In genomic region chr7:127941471-127941870, GRCh38 we compare ENCODE assay signal across 35 cellular contexts.
"Had no signal": no experiment of that assay in that cellular context is flagged by ENCODE, and none has a peak within 500 bp of the region (broad histone marks: within the 10 kb centered on the region; RNA-seq: fewer than 3 reads in every experiment).

No MANE protein-coding gene starts in this region.

- H3K4me3 ChIP-seq: adrenal gland, body of pancreas, breast epithelium, cardiac muscle cell, coronary artery, esophagus muscularis mucosa, gastroesophageal sphincter, heart right ventricle had no signal

- H3K27me3 Mint-ChIP-seq: activated B cell treated with CpG ODN at 0.5 μM for 24 hours; activated CD8-positive, alpha-beta T cell treated with anti-CD3 and anti-CD28 coated beads for 36 hours; activated naive CD4-positive, alpha-beta T cell treated with anti-CD3 and anti-CD28 coated beads, Interleukin-2, amount 50 U/mL, for 24 hours; activated naive CD8-positive, alpha-beta T cell treated with anti-CD3 and anti-CD28 coated beads for 36 hours; activated naive CD8-positive, alpha-beta T cell treated with anti-CD3 and anti-CD28 coated beads, Interleukin-2, amount 50 U/mL, for 24 hours; activated T-helper 17 cell treated with anti-CD3 and anti-CD28 coated beads, Interleukin-2, amount 50 U/mL, for 72 hours; dendritic cell treated with granulocyte-macrophage colony-stimulating factor and Interleukin-4, amounts not matched to agents 40 ng/mL and 50 ng/mL, for 4 days; effector memory CD8-positive, alpha-beta T cell; T-helper 17 cell had no signal

- H3K36me3 ChIP-seq: adrenal gland, breast epithelium, cardiac muscle cell, gastroesophageal sphincter, WERI-Rb-1 had no signal

- H3K9me3 ChIP-seq: adrenal gland, body of pancreas, breast epithelium, esophagus muscularis mucosa, gastroesophageal sphincter, heart right ventricle had no signal

- DNase-seq: activated B cell treated with CpG ODN at 0.5 μM for 24 hours; activated CD4-positive, alpha-beta T cell treated with anti-CD3 and anti-CD28 coated beads for 48 hours; activated CD4-positive, alpha-beta T cell treated with anti-CD3 and anti-CD28 coated beads, Interleukin-2, amount 50 U/mL, for 1 hour; activated CD4-positive, alpha-beta T cell treated with anti-CD3 and anti-CD28 coated beads, Interleukin-2, amount 50 U/mL, for 48 hours; activated CD8-positive, alpha-beta memory T cell treated with anti-CD3 and anti-CD28 coated beads for 24 hours; activated CD8-positive, alpha-beta T cell treated with anti-CD3 and anti-CD28 coated beads for 36 hours; activated effector memory CD4-positive, alpha-beta T cell treated with Interleukin-2 at 50 U/mL for 16 hours; activated gamma-delta T cell treated with Interleukin-2 at 50 U/mL for 16 hours; activated naive CD4-positive, alpha-beta T cell treated with anti-CD3 and anti-CD28 coated beads for 36 hours; activated naive CD8-positive, alpha-beta T cell treated with anti-CD3 and anti-CD28 coated beads for 36 hours; activated naive CD8-positive, alpha-beta T cell treated with anti-CD3 and anti-CD28 coated beads, Interleukin-2, amount 50 U/mL, for 24 hours; activated T-cell treated with anti-CD3 and anti-CD28 coated beads, Interleukin-2, amount 50 U/mL, for 4 hours; adrenal gland; aorta; central memory CD4-positive, alpha-beta T cell; effector CD4-positive, alpha-beta T cell; effector memory CD8-positive, alpha-beta T cell; erythroblast; foreskin melanocyte; T-helper 1 cell; T-helper 17 cell; T1000; WERI-Rb-1 had no signal

- H3K4me3 Mint-ChIP-seq: activated B cell treated with CpG ODN at 0.5 μM for 24 hours; activated CD8-positive, alpha-beta T cell treated with anti-CD3 and anti-CD28 coated beads for 36 hours; activated naive CD4-positive, alpha-beta T cell treated with anti-CD3 and anti-CD28 coated beads for 36 hours; activated naive CD4-positive, alpha-beta T cell treated with anti-CD3 and anti-CD28 coated beads, Interleukin-2, amount 50 U/mL, for 24 hours; activated naive CD8-positive, alpha-beta T cell treated with anti-CD3 and anti-CD28 coated beads for 36 hours; activated naive CD8-positive, alpha-beta T cell treated with anti-CD3 and anti-CD28 coated beads, Interleukin-2, amount 50 U/mL, for 24 hours; activated T-cell treated with anti-CD3 and anti-CD28 coated beads, Interleukin-2, amount 50 U/mL, for 4 hours; activated T-helper 17 cell treated with anti-CD3 and anti-CD28 coated beads, Interleukin-2, amount 50 U/mL, for 72 hours; dendritic cell treated with granulocyte-macrophage colony-stimulating factor and Interleukin-4, amounts not matched to agents 40 ng/mL and 50 ng/mL, for 4 days; effector memory CD8-positive, alpha-beta T cell; T-helper 17 cell; T-helper 2 cell treated with Interferon-gamma antibody and Interleukin-4, amounts not matched to agents 5 μg/mL and 100 μg/mL, for 36 hours had no signal

- H3K27ac ChIP-seq: adrenal gland, body of pancreas, breast epithelium, cardiac muscle cell, coronary artery, esophagus muscularis mucosa, gastroesophageal sphincter, heart right ventricle, WERI-Rb-1 had no signal

- H3K4me1 ChIP-seq: body of pancreas, breast epithelium, esophagus muscularis mucosa, gastroesophageal sphincter had no signal

- H3K9me3 Mint-ChIP-seq: activated B cell treated with CpG ODN at 0.5 μM for 24 hours; activated CD8-positive, alpha-beta T cell treated with anti-CD3 and anti-CD28 coated beads for 36 hours; activated naive CD4-positive, alpha-beta T cell treated with anti-CD3 and anti-CD28 coated beads for 36 hours; activated naive CD4-positive, alpha-beta T cell treated with anti-CD3 and anti-CD28 coated beads, Interleukin-2, amount 50 U/mL, for 24 hours; activated naive CD8-positive, alpha-beta T cell treated with anti-CD3 and anti-CD28 coated beads for 36 hours; activated naive CD8-positive, alpha-beta T cell treated with anti-CD3 and anti-CD28 coated beads, Interleukin-2, amount 50 U/mL, for 24 hours; activated T-cell treated with anti-CD3 and anti-CD28 coated beads, Interleukin-2, amount 50 U/mL, for 4 hours; activated T-helper 17 cell treated with anti-CD3 and anti-CD28 coated beads, Interleukin-2, amount 50 U/mL, for 72 hours; dendritic cell treated with granulocyte-macrophage colony-stimulating factor and Interleukin-4, amounts not matched to agents 40 ng/mL and 50 ng/mL, for 4 days; effector memory CD8-positive, alpha-beta T cell; T-helper 2 cell treated with Interferon-gamma antibody and Interleukin-4, amounts not matched to agents 5 μg/mL and 100 μg/mL, for 36 hours had no signal

- H3K27me3 ChIP-seq: adrenal gland, body of pancreas, breast epithelium, cardiac muscle cell, esophagus muscularis mucosa, gastroesophageal sphincter, heart right ventricle had no signal

- ATAC-seq: activated CD4-positive, CD25-positive, alpha-beta regulatory T cell treated with anti-CD3 and anti-CD28 coated beads, Interleukin-2, amount 50 U/mL, for 24 hours; activated CD8-positive, alpha-beta T cell treated with anti-CD3 and anti-CD28 coated beads for 36 hours; activated naive CD8-positive, alpha-beta T cell treated with anti-CD3 and anti-CD28 coated beads, Interleukin-2, amount 50 U/mL, for 24 hours; activated T-cell treated with anti-CD3 and anti-CD28 coated beads, Interleukin-2, amount 50 U/mL, for 4 hours; activated T-helper 17 cell treated with anti-CD3 and anti-CD28 coated beads, Interleukin-2, amount 50 U/mL, for 72 hours; body of pancreas; effector memory CD8-positive, alpha-beta T cell; gastroesophageal sphincter; T-helper 17 cell had no signal

- H3K27ac Mint-ChIP-seq: activated B cell treated with CpG ODN at 0.5 μM for 24 hours; activated CD8-positive, alpha-beta T cell treated with anti-CD3 and anti-CD28 coated beads for 36 hours; activated naive CD4-positive, alpha-beta T cell treated with anti-CD3 and anti-CD28 coated beads for 36 hours; activated naive CD4-positive, alpha-beta T cell treated with anti-CD3 and anti-CD28 coated beads, Interleukin-2, amount 50 U/mL, for 24 hours; activated naive CD8-positive, alpha-beta T cell treated with anti-CD3 and anti-CD28 coated beads for 36 hours; activated naive CD8-positive, alpha-beta T cell treated with anti-CD3 and anti-CD28 coated beads, Interleukin-2, amount 50 U/mL, for 24 hours; activated T-helper 17 cell treated with anti-CD3 and anti-CD28 coated beads, Interleukin-2, amount 50 U/mL, for 72 hours; dendritic cell treated with granulocyte-macrophage colony-stimulating factor and Interleukin-4, amounts not matched to agents 40 ng/mL and 50 ng/mL, for 4 days; effector memory CD8-positive, alpha-beta T cell; T-helper 17 cell; T-helper 2 cell treated with Interferon-gamma antibody and Interleukin-4, amounts not matched to agents 5 μg/mL and 100 μg/mL, for 36 hours had no signal
